14 cellular contexts compared by ENCODE assay signal in genomic region chr7:102695153-102695552, GRCh38. TPM values are rescaled to one million over a fixed set of nuclear protein-coding genes. Genes with fewer than 3 reads are reported as not detected.
DNase-seq lines count a peak whose midpoint lies in the region; ATAC-seq and TF ChIP-seq lines count a peak whose summit lies in the region.
"Not testable (repeated sequence)": the region's sequence is repeated elsewhere in the genome, so short reads cannot be mapped to it uniquely, and the experiment has no call there.
"Had no signal": no experiment of that assay in that cellular context is flagged by ENCODE, and none has a peak within 500 bp of the region (broad histone marks: within the 10 kb centered on the region; RNA-seq: fewer than 3 reads in every experiment).

No MANE protein-coding gene starts in this region.

- not testable (repeated sequence) for H3K36me3 Mint-ChIP-seq in activated B cell treated with CpG ODN at 0.5 μM for 24 hours (ENCODE audit: low read depth)

- POLR2A ChIA-PET in activated B cell treated with CpG ODN at 0.5 μM for 24 hours (lab: Charles Lee), result not testable (repeated sequence)

- not testable (repeated sequence) for DNase-seq in activated B cell treated with CpG ODN at 0.5 μM for 24 hours

- CTCF ChIA-PET in activated B cell treated with CpG ODN at 0.5 μM for 24 hours (lab: Charles Lee), result not testable (repeated sequence)

- H3K4me3 Mint-ChIP-seq in activated B cell treated with CpG ODN at 0.5 μM for 24 hours, result not testable (repeated sequence)

- not testable (repeated sequence) for H3K4me1 Mint-ChIP-seq in activated B cell treated with CpG ODN at 0.5 μM for 24 hours

- ATAC-seq in GM18511 (IDR thresholded peaks at IDR 0.05; ENCODE audit: unreplicated experiment) (peak; percentile 82), GM19023 (IDR thresholded peaks at IDR 0.05; ENCODE audit: unreplicated experiment) (peak; percentile 55), GM21423 (IDR thresholded peaks at IDR 0.05; ENCODE audit: unreplicated experiment) (peak; percentile 52), HG02610 (IDR thresholded peaks at IDR 0.05; ENCODE audit: unreplicated experiment) (peak; percentile 68), HG02981 (IDR thresholded peaks at IDR 0.05; ENCODE audit: unreplicated experiment) (peak; percentile 68), HG03378 (IDR thresholded peaks at IDR 0.05; ENCODE audit: unreplicated experiment) (peak; percentile 79), activated B cell treated with CpG ODN at 0.5 μM for 24 hours (ENCODE audit: low read depth) (peak; percentile 31)

- not testable (repeated sequence) for H3K9me3 Mint-ChIP-seq in activated B cell treated with CpG ODN at 0.5 μM for 24 hours

- not testable (repeated sequence) for H3K27me3 Mint-ChIP-seq in activated B cell treated with CpG ODN at 0.5 μM for 24 hours

- not testable (repeated sequence) for TF ChIP-seq CTCF in activated B cell treated with CpG ODN at 0.5 μM for 24 hours (IDR thresholded peaks at IDR 0.05)

- intact Hi-C loops in activated B cell treated with CpG ODN at 0.5 μM for 24 hours (cut with micrococcal nuclease), result not testable (repeated sequence)

- H3K27ac Mint-ChIP-seq in activated B cell treated with CpG ODN at 0.5 μM for 24 hours, result not testable (repeated sequence)

RNA-seq across cellular contexts. Expression of gene POLR2J2, which starts 23.7 kb away (rescaled TPM):
- 29.2 and 35.2 TPM in 2 replicates for total RNA-seq in activated B cell treated with CpG ODN at 0.5 μM for 24 hours

RNA-seq across cellular contexts. Expression of gene SPDYE2B, which starts 45.0 kb away (rescaled TPM):
- not detected in 2 replicates for total RNA-seq in activated B cell treated with CpG ODN at 0.5 μM for 24 hours
- total RNA-seq: CD8-positive, alpha-beta T cell; GM23338; M059J; OCI-LY7; RPMI7951; T-helper 17 cell; WTC11 had no signal

RNA-seq across cellular contexts. Expression of gene UPK3BL1, which starts 52.6 kb away (rescaled TPM):
- total RNA-seq in activated B cell treated with CpG ODN at 0.5 μM for 24 hours, result 47.4 and 58.8 TPM in 2 replicates

RNA-seq across cellular contexts. Expression of gene FAM185A, which starts 53.6 kb away (rescaled TPM):
- total RNA-seq in activated B cell treated with CpG ODN at 0.5 μM for 24 hours, result 5.8 and 6.7 TPM in 2 replicates

Comparison
In these comparisons a context has a peak if more than half of its experiments do, and no peak if none do; other contexts are left out.
1. ATAC-seq: peak in every context shown above with its lines; median percentile 82 in GM18511; 79 in HG03378; 68 in HG02610; 68 in HG02981; 55 in GM19023; 52 in GM21423; 31 in activated B cell treated with CpG ODN at 0.5 μM for 24 hours.